Comparison of ENCODE assay signal across 8 cellular contexts in genomic region chr20:3115190-3116107, GRCh38. TPM values are rescaled to one million over a fixed set of nuclear protein-coding genes. Genes with fewer than 3 reads are reported as not detected.
A peak's percentile ranks its signal among the peaks of the same experiment; 100 is the strongest.
DNase-seq lines count a peak whose midpoint lies in the region; ATAC-seq and TF ChIP-seq lines count a peak whose summit lies in the region.

No MANE protein-coding gene starts in this region.

- peaks cover 0 to 15% (median 3%) of the 10 kb centered on the region in 4 donors for H3K4me1 ChIP-seq in right lobe of liver
- no peaks in the 10 kb centered on the region for H3K4me1 ChIP-seq in aorta (ENCODE audit: control insufficient read depth in 1 of 2, insufficient read depth in 2 of 2, low read length in 2 of 2)

- intact Hi-C loops in right lobe of liver (cut with DNase I) (loop anchor here in 1 of 2 donors (10.0 kb wide), 1 partner anchor 71 kb away; the partner anchor contains the start of genes GNRH2 and MRPS26), aorta (cut with DNase I) (loop anchor here (5.0 kb wide), 1 partner anchor 63 kb away; no protein-coding TSS in a partner anchor)

- no peak for TF ChIP-seq POLR2A in right lobe of liver (IDR thresholded peaks at IDR 0.05)

- TF ChIP-seq CTCF in right lobe of liver (IDR thresholded peaks at IDR 0.05) = peak; percentile 48 to 78 (median 76)

- no peaks in the 10 kb centered on the region for H3K36me3 ChIP-seq in right lobe of liver
- no peaks in the 10 kb centered on the region for H3K36me3 ChIP-seq in aorta (ENCODE audit: control insufficient read depth in 1 of 2, insufficient read depth in 2 of 2, low read length in 1 of 2)

- H3K9me3 ChIP-seq in right lobe of liver = no peaks in the 10 kb centered on the region
- H3K9me3 ChIP-seq in aorta (ENCODE audit: control insufficient read depth, low read length) = no peaks in the 10 kb centered on the region

- no peak overlapping the region for H3K27ac ChIP-seq in right lobe of liver
- no peak overlapping the region for H3K27ac ChIP-seq in aorta (ENCODE audit: low read depth in 1 of 2, low read length in 2 of 2)

- WGBS in right lobe of liver (ENCODE audit: insufficient coverage, low coverage, low lambda C conversion rate, missing lambda C conversion rate) = 10% methylated on average over 9 of the region's 30 CpGs
- WGBS in aorta, 2 donors = 45 to 48% methylated on average over 30 of the region's 30 CpGs

- peak; percentile 1 to 64 for DNase-seq in NCI-H524 (lab: John Stamatoyannopoulos, UW)
- DNase-seq in NCI-H524 treated with DMSO at 0.1 percent for 48 hours (lab: John Stamatoyannopoulos, UW) = no peak
- DNase-seq in HT1080 (ENCODE audit: low read depth) = peak; percentile 72
- peak; percentile 75 for DNase-seq in RKO (ENCODE audit: low spot score)
- DNase-seq in dedifferentiated amniotic fluid mesenchymal stem cell (ENCODE audit: extremely low spot score) = peak; percentile 36
- DNase-seq in right lobe of liver = no peak
- DNase-seq in aorta = no peak
- no peak for DNase-seq in UCSD-AML1 (lab: John Stamatoyannopoulos, UW; ENCODE audit: unreplicated experiment)

- H3K4me3 ChIP-seq in right lobe of liver (no peak overlapping the region), aorta (ENCODE audit: low read length in 2 of 2) (no peak overlapping the region)

- ATAC-seq in right lobe of liver = peak; percentile 59 to 71 (median 63)
- peak; percentile 64 for ATAC-seq in aorta (ENCODE audit: low FRiP score)

- no peaks in the 10 kb centered on the region for H3K27me3 ChIP-seq in right lobe of liver
- H3K27me3 ChIP-seq in aorta (ENCODE audit: control insufficient read depth in 1 of 2, insufficient read depth in 2 of 2, low read length in 1 of 2) = no peaks in the 10 kb centered on the region

RNA-seq across cellular contexts. Expression of gene AVP, which starts 30.9 kb away (rescaled TPM):
- not detected in 2 replicates for total RNA-seq in HT1080 (2014; rRNA removed; shearing (Covaris generic))
- polyA plus RNA-seq in HT1080 (2015; cell fraction: cytosol; rRNA removed) = not detected in 2 replicates
- not detected in 2 replicates for polyA plus RNA-seq in HT1080 (2015; cell fraction: nucleus; rRNA removed)
- total RNA-seq in right lobe of liver (under 1 TPM in 2 of 6 experiments, not detected in 4; 0.74 to 0.93 TPM), aorta (not detected)
- not detected for polyA plus RNA-seq in aorta

RNA-seq across cellular contexts. Expression of gene OXT, which starts 44.0 kb away (rescaled TPM):
- not detected in 2 replicates for total RNA-seq in HT1080 (2014; rRNA removed; shearing (Covaris generic))
- polyA plus RNA-seq in HT1080 (2015; cell fraction: cytosol; rRNA removed) = not detected in 2 replicates
- polyA plus RNA-seq in HT1080 (2015; cell fraction: nucleus; rRNA removed) = not detected in 2 replicates
- 10 to 100 TPM in 2 of 6 experiments, 1 to 10 TPM in 4; 1.8 to 41.2 (median 7.0) TPM for total RNA-seq in right lobe of liver
- total RNA-seq in aorta = not detected
- polyA plus RNA-seq in aorta = 1 to 10 TPM; 2.2 to 6.3 TPM

RNA-seq across cellular contexts. Expression of gene FASTKD5, which starts 44.2 kb away (rescaled TPM):
- total RNA-seq in HT1080 (2014; rRNA removed; shearing (Covaris generic)) = 38.1 and 40.4 TPM in 2 replicates
- polyA plus RNA-seq in HT1080 (2015; cell fraction: cytosol; rRNA removed) = 19.0 and 20.7 TPM in 2 replicates
- polyA plus RNA-seq in HT1080 (2015; cell fraction: nucleus; rRNA removed) = 40.1 and 41.9 TPM in 2 replicates
- total RNA-seq in right lobe of liver (10 to 100 TPM; 10.3 to 18.2 (median 11.3) TPM), aorta (10 to 100 TPM; 10.3 to 10.9 TPM)
- 1 to 10 TPM; 4.4 to 9.8 TPM for polyA plus RNA-seq in aorta

RNA-seq across cellular contexts. Expression of gene UBOX5, which starts 44.2 kb away (rescaled TPM):
- total RNA-seq in HT1080 (2014; rRNA removed; shearing (Covaris generic)) = 5.1 and 6.2 TPM in 2 replicates
- 4.4 and 4.7 TPM in 2 replicates for polyA plus RNA-seq in HT1080 (2015; cell fraction: cytosol; rRNA removed)
- polyA plus RNA-seq in HT1080 (2015; cell fraction: nucleus; rRNA removed) = 5.6 and 6.2 TPM in 2 replicates
- total RNA-seq in right lobe of liver (1 to 10 TPM; 1.8 to 3.2 (median 2.0) TPM), aorta (1 to 10 TPM; 5.4 to 8.5 TPM)
- polyA plus RNA-seq in aorta = 1 to 10 TPM; 1.6 to 4.2 TPM

RNA-seq across cellular contexts. Expression of gene LZTS3, which starts 57.9 kb away (rescaled TPM):
- total RNA-seq in HT1080 (2014; rRNA removed; shearing (Covaris generic)) = 4.5 TPM in 2 replicates
- polyA plus RNA-seq in HT1080 (2015; cell fraction: cytosol; rRNA removed) = 4.6 and 4.8 TPM in 2 replicates
- polyA plus RNA-seq in HT1080 (2015; cell fraction: nucleus; rRNA removed) = 6.1 and 8.0 TPM in 2 replicates
- 1 to 10 TPM; 3.9 to 6.1 (median 4.9) TPM for total RNA-seq in right lobe of liver
- total RNA-seq in aorta = 1 to 10 TPM; 9.5 to 9.9 TPM
- polyA plus RNA-seq in aorta = 1 to 10 TPM; 3.3 to 6.5 TPM

Comparison
In these comparisons a context has a peak if more than half of its experiments do, and no peak if none do; other contexts are left out.
1. DNase-seq: peak in NCI-H524 (2 of 2), HT1080 (single experiment), RKO (single experiment) and dedifferentiated amniotic fluid mesenchymal stem cell (single experiment); none in NCI-H524 treated with DMSO at 0.1 percent for 48 hours (single experiment), right lobe of liver (0 of 3), aorta (0 of 2) and UCSD-AML1 (single experiment).